Comparison of ENCODE assay signal across 26 cellular contexts in genomic region chr20:40463171-40463570, GRCh38.
DNase-seq lines count a peak whose midpoint lies in the region; ATAC-seq and TF ChIP-seq lines count a peak whose summit lies in the region.
"Had no signal": no experiment of that assay in that cellular context is flagged by ENCODE, and none has a peak within 500 bp of the region (broad histone marks: within the 10 kb centered on the region; RNA-seq: fewer than 3 reads in every experiment).

No MANE protein-coding gene starts in this region.

- H3K9me3 ChIP-seq in right atrium auricular region, result no peaks in the 10 kb centered on the region
- no peaks in the 10 kb centered on the region for H3K9me3 ChIP-seq in neuron (ENCODE audit: low read length)
- no peaks in the 10 kb centered on the region for H3K9me3 ChIP-seq in transverse colon
- H3K9me3 ChIP-seq: A549, BE2C, MG63, pancreas, thoracic aorta had no signal

- TF ChIP-seq CTCF in right atrium auricular region (IDR thresholded peaks at IDR 0.05) (no peak), transverse colon (IDR thresholded peaks at IDR 0.05) (no peak)

- DNase-seq in left cardiac atrium (peak; percentile 26), right atrium auricular region (ENCODE audit: low spot score) (no peak), head of caudate nucleus (peak in 24 of 42 donors; percentile 7 to 60 (median 35)), transverse colon (peak; percentile 21)
- no peak for DNase-seq in activated effector memory CD4-positive, alpha-beta T cell treated with anti-CD3 and anti-CD28 coated beads, Interleukin-2, amount 50 U/mL, for 16 hours
- DNase-seq: activated CD4-positive, alpha-beta T cell treated with anti-CD3 and anti-CD28 coated beads, Interleukin-2, amount 50 U/mL, for 1 hour; activated naive CD4-positive, alpha-beta T cell treated with anti-CD3 and anti-CD28 coated beads, Interleukin-2, amount 50 U/mL, for 16 hours; BE2C; effector memory CD8-positive, alpha-beta T cell; foreskin keratinocyte; KBM-7; MG63; naive thymus-derived CD8-positive, alpha-beta T cell; NCI-H1930; NCI-H524 treated with DMSO at 0.1 percent for 48 hours; SIG-M5; stimulated activated naive CD4-positive, alpha-beta T cell treated with Interleukin-2 at 50 U/mL for 16 hours; T1000 had no signal

- TF ChIP-seq POLR2A in transverse colon (IDR thresholded peaks at IDR 0.05), result no peak

- H3K4me1 ChIP-seq in right atrium auricular region (no peaks in the 10 kb centered on the region), neuron (ENCODE audit: insufficient read depth, low read length) (no peaks in the 10 kb centered on the region), transverse colon (no peaks in the 10 kb centered on the region)
- H3K4me1 ChIP-seq: A549, BE2C, foreskin keratinocyte, pancreas had no signal

- peak; percentile 26 to 30 for ATAC-seq in left cardiac atrium
- no peak for ATAC-seq in HG03025 (IDR thresholded peaks at IDR 0.05; ENCODE audit: low FRiP score, unreplicated experiment)
- no peak for ATAC-seq in HG03108 (IDR thresholded peaks at IDR 0.05; ENCODE audit: unreplicated experiment)
- ATAC-seq: A549; effector memory CD8-positive, alpha-beta T cell; esophagus mucosa; foreskin keratinocyte; naive thymus-derived CD8-positive, alpha-beta T cell; WTC11 had no signal

- no peaks in the 10 kb centered on the region for H3K36me3 ChIP-seq in right atrium auricular region
- no peaks in the 10 kb centered on the region for H3K36me3 ChIP-seq in neuron (ENCODE audit: insufficient read depth, low read length)
- no peaks in the 10 kb centered on the region for H3K36me3 ChIP-seq in transverse colon
- H3K36me3 ChIP-seq: BE2C, MG63, pancreas, thoracic aorta had no signal

- in situ Hi-C loops in transverse colon (cut with MboI; ENCODE audit: low pct_ligation_motif_present in 1 of 4, low pct_unique_long_range_greater_than_20kb in 1 of 4, low sequenced_read_pairs in 3 of 4), result no loop called here

- intact Hi-C loops in left cardiac atrium (cut with DNase I) (no loop called here), head of caudate nucleus (cut with DNase I) (no loop called here), transverse colon (cut with DNase I; ENCODE audit: low total_unique reads) (no loop called here)

- peak overlapping the region; percentile 54 for H2AFZ ChIP-seq in neuron (ENCODE audit: low read depth, low read length)

- H3K4me3 ChIP-seq in right atrium auricular region (no peak overlapping the region), neuron (ENCODE audit: low read length) (no peak overlapping the region), transverse colon (no peak overlapping the region)
- H3K4me3 ChIP-seq: A549, MG63, pancreas, thoracic aorta had no signal

- TF ChIP-seq EP300 in transverse colon (IDR thresholded peaks at IDR 0.05; ENCODE audit: low read depth), result no peak

- 85% methylated on average over 6 of the region's 6 CpGs; no CpG with 5 or more reads in 1 of the 2 donors for WGBS in transverse colon (ENCODE audit: low coverage in 1 of 2), 2 donors

- peak overlapping the region in 1 of 2 donors; percentile 23 for H3K27ac ChIP-seq in right atrium auricular region
- peak overlapping the region in 2 of 4 donors; percentile 0 to 4 for H3K27ac ChIP-seq in transverse colon
- H3K27ac ChIP-seq: A549, foreskin keratinocyte, pancreas had no signal

- H3K27me3 ChIP-seq in right atrium auricular region (no peaks in the 10 kb centered on the region), neuron (ENCODE audit: insufficient read depth, low read length) (no peaks in the 10 kb centered on the region), transverse colon (no peaks in the 10 kb centered on the region)
- H3K27me3 ChIP-seq: BE2C, foreskin keratinocyte, MG63, pancreas had no signal

Comparison
In these comparisons a context has a peak if more than half of its experiments do, and no peak if none do; other contexts are left out.
1. DNase-seq: peak in left cardiac atrium (single experiment), head of caudate nucleus (24 of 42) and transverse colon (single experiment); none in right atrium auricular region (single experiment) and activated effector memory CD4-positive, alpha-beta T cell treated with anti-CD3 and anti-CD28 coated beads, Interleukin-2, amount 50 U/mL, for 16 hours (single experiment).
2. ATAC-seq: peak in left cardiac atrium (2 of 2); none in HG03025 (single experiment) and HG03108 (single experiment).